Comparison of ENCODE assay signal across 9 cellular contexts in the genomic region with DNA sequence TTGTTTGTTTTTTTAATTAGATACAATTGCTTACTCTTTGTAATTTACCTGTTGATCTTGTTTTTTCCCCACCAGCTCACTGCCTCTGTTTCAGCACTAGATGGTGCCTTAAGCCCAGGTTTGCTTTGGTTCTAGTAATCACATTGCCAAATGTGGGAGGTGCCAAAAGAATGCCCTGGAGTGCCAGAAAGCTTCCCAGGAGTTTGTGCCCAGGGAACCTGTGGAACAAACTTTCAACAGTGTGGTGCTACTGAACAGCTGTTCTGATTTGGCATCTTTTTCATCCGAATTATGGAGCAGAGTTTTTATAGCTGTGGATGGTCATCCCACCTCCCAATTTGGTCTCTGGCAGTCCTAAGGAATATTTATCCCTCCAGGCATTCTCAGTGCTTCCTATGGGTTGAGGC.
A peak's percentile ranks its signal among the peaks of the same experiment; 100 is the strongest.
DNase-seq lines count a peak whose midpoint lies in the region; ATAC-seq and TF ChIP-seq lines count a peak whose summit lies in the region.
"Had no signal": no experiment of that assay in that cellular context is flagged by ENCODE, and none has a peak within 500 bp of the region (broad histone marks: within the 10 kb centered on the region; RNA-seq: fewer than 3 reads in every experiment).

No MANE protein-coding gene starts in this region.

- ATAC-seq in Right ventricle myocardium inferior (peak; percentile 28), upper lobe of right lung (peak; percentile 68), GM19452 (IDR thresholded peaks at IDR 0.05; ENCODE audit: unreplicated experiment) (no peak), HG02642 (IDR thresholded peaks at IDR 0.05; ENCODE audit: poor library complexity, unreplicated experiment) (no peak), HG03439 (IDR thresholded peaks at IDR 0.05; ENCODE audit: unreplicated experiment) (no peak)

- H3K9me3 ChIP-seq in left ventricle myocardium inferior (replicated peaks): no peaks in the 10 kb centered on the region
- no peaks in the 10 kb centered on the region for H3K9me3 ChIP-seq in upper lobe of right lung

- H3K27me3 ChIP-seq in left ventricle myocardium inferior (ENCODE audit: low read depth): no peaks in the 10 kb centered on the region
- no peaks in the 10 kb centered on the region for H3K27me3 ChIP-seq in upper lobe of right lung

- in situ Hi-C loops in SK-MEL-5 (cut with HindIII; ENCODE audit: low pct_unique_long_range_greater_than_20kb, low sequenced_read_pairs): no loop called here

- TF ChIP-seq CTCF in left ventricle myocardium inferior (IDR thresholded peaks at IDR 0.05; ENCODE audit: borderline replicate concordance): peak; percentile 69
- TF ChIP-seq CTCF in upper lobe of right lung (IDR thresholded peaks at IDR 0.05): peak; percentile 45

- H3K27ac ChIP-seq in left ventricle myocardium inferior (replicated peaks): no peak overlapping the region
- no peak overlapping the region for H3K27ac ChIP-seq in upper lobe of right lung
- H3K27ac ChIP-seq: SK-N-MC had no signal

- H3K4me1 ChIP-seq in left ventricle myocardium inferior: no peaks in the 10 kb centered on the region
- H3K4me1 ChIP-seq in upper lobe of right lung: no peaks in the 10 kb centered on the region

- intact Hi-C loops in Right ventricle myocardium inferior (cut with DNase I): no loop called here
- intact Hi-C loops in cardiac septum (cut with DNase I): no loop called here
- intact Hi-C loops in left ventricle myocardium inferior (cut with micrococcal nuclease): no loop called here
- intact Hi-C loops in upper lobe of right lung (cut with DNase I): no loop called here

- H3K4me3 ChIP-seq in left ventricle myocardium inferior (no peak overlapping the region), upper lobe of right lung (no peak overlapping the region)
- H3K4me3 ChIP-seq: SK-N-MC had no signal

- no peak for DNase-seq in Right ventricle myocardium inferior (ENCODE audit: missing footprints)
- no peak for DNase-seq in cardiac septum (ENCODE audit: low spot score)
- DNase-seq in SK-MEL-5 (ENCODE audit: low read depth, low spot score): peak; percentile 84
- DNase-seq in left ventricle myocardium inferior: no peak
- DNase-seq in upper lobe of right lung: no peak

- no peaks in the 10 kb centered on the region for H3K36me3 ChIP-seq in left ventricle myocardium inferior
- H3K36me3 ChIP-seq in upper lobe of right lung: no peaks in the 10 kb centered on the region

Comparison
In these comparisons a context has a peak if more than half of its experiments do, and no peak if none do; other contexts are left out.
1. ATAC-seq: peak in Right ventricle myocardium inferior (single experiment) and upper lobe of right lung (single experiment); none in GM19452 (single experiment), HG02642 (single experiment) and HG03439 (single experiment).